8 cellular contexts compared by ENCODE assay signal in genomic region chr2:75787532-75788132, GRCh38.
DNase-seq lines count a peak whose midpoint lies in the region; ATAC-seq and TF ChIP-seq lines count a peak whose summit lies in the region.

No MANE protein-coding gene starts in this region.

- no peaks in the 10 kb centered on the region for H3K36me3 Mint-ChIP-seq in activated naive CD4-positive, alpha-beta T cell treated with anti-CD3 and anti-CD28 coated beads, Interleukin-2, amount 10 ng/mL, durations not matched to agents 7 days and 5 days

- no peak overlapping the region for H3K27ac ChIP-seq in AG04450 (ENCODE audit: low read depth, low read length)
- no peak overlapping the region for H3K27ac ChIP-seq in RWPE1

- H3K4me3 Mint-ChIP-seq in activated naive CD4-positive, alpha-beta T cell treated with anti-CD3 and anti-CD28 coated beads, Interleukin-2, amount 10 ng/mL, durations not matched to agents 7 days and 5 days = no peak overlapping the region

- no peaks in the 10 kb centered on the region for H3K27me3 ChIP-seq in AG04450 (ENCODE audit: control insufficient read depth, insufficient read depth, low read length)

- CTCF ChIA-PET in AG04450 (lab: Charles Lee) (interaction anchor here (1.3 to 1.6 kb wide), 4 partner anchors 12 to 813 kb away, joined by 3 to 8 read pairs (median 4); no protein-coding TSS in a partner anchor), RWPE1 (lab: Yijun Ruan, JAX) (interaction anchor here (1.2 kb wide), 1 partner anchor 812 kb away, joined by 3 read pairs; no protein-coding TSS in a partner anchor)
- CTCF ChIA-PET in activated naive CD4-positive, alpha-beta T cell treated with anti-CD3 and anti-CD28 coated beads, Interleukin-2, amount 10 ng/mL, durations not matched to agents 7 days and 5 days (lab: Charles Lee) = no interaction called here

- no peaks in the 10 kb centered on the region for H3K4me1 Mint-ChIP-seq in activated naive CD4-positive, alpha-beta T cell treated with anti-CD3 and anti-CD28 coated beads, Interleukin-2, amount 10 ng/mL, durations not matched to agents 7 days and 5 days

- ATAC-seq in GM18505 (IDR thresholded peaks at IDR 0.05; ENCODE audit: unreplicated experiment) = peak; percentile 57

- H3K27me3 Mint-ChIP-seq in activated naive CD4-positive, alpha-beta T cell treated with anti-CD3 and anti-CD28 coated beads, Interleukin-2, amount 10 ng/mL, durations not matched to agents 7 days and 5 days = no peaks in the 10 kb centered on the region

- POLR2A ChIA-PET in AG04450 (lab: Yijun Ruan, JAX) = no interaction called here
- POLR2A ChIA-PET in RWPE1 (lab: Yijun Ruan, JAX; ENCODE audit: low non-redundant PET) = no interaction called here

- in situ Hi-C loops in KBM-7 (cut with MboI; ENCODE audit: low pct_unique_long_range_greater_than_20kb, low sequenced_read_pairs) = no loop called here

- TF ChIP-seq CTCF in AG04450 (IDR thresholded peaks at IDR 0.05; ENCODE audit: low read depth, low read length) (peak; percentile 65), RWPE1 (conservative IDR thresholded peaks at IDR 0.05; ENCODE audit: low read depth) (peak; percentile 59), fibroblast of villous mesenchyme (IDR thresholded peaks at IDR 0.05; ENCODE audit: insufficient read depth, low read depth, low read length) (peak; percentile 51)

- TF ChIP-seq POLR2A in GM18505 (IDR thresholded peaks at IDR 0.05; ENCODE audit: borderline replicate concordance, extremely low read depth, insufficient read depth, insufficient read length) = no peak

- DNase-seq in AG04450 (ENCODE audit: low read depth, low spot score) (no peak), KBM-7 (peak; percentile 44), RWPE1 (ENCODE audit: low spot score) (peak; percentile 20), fibroblast of villous mesenchyme (ENCODE audit: low read depth) (peak; percentile 17), smooth muscle cell of the brain vasculature (ENCODE audit: low read depth, low spot score) (peak; percentile 12)
- no peak for DNase-seq in activated naive CD4-positive, alpha-beta T cell treated with anti-CD3 and anti-CD28 coated beads, Interleukin-2, amount 10 ng/mL, durations not matched to agents 7 days and 5 days
- no peak for DNase-seq in activated CD4-positive, CD25-positive, alpha-beta regulatory T cell treated with anti-CD3 and anti-CD28 coated beads, Interleukin-2, amount 50 U/mL, for 72 hours

- H3K9me3 Mint-ChIP-seq in activated naive CD4-positive, alpha-beta T cell treated with anti-CD3 and anti-CD28 coated beads, Interleukin-2, amount 10 ng/mL, durations not matched to agents 7 days and 5 days = no peaks in the 10 kb centered on the region

- H3K4me3 ChIP-seq in AG04450 (ENCODE audit: low read depth, low read length) (no peak overlapping the region), fibroblast of villous mesenchyme (ENCODE audit: low read depth, low read length) (no peak overlapping the region)

- H3K27ac Mint-ChIP-seq in activated naive CD4-positive, alpha-beta T cell treated with anti-CD3 and anti-CD28 coated beads, Interleukin-2, amount 10 ng/mL, durations not matched to agents 7 days and 5 days = no peak overlapping the region

- H3K9me3 ChIP-seq in AG04450 (ENCODE audit: control insufficient read depth, insufficient read depth, low read length) = no peaks in the 10 kb centered on the region

Comparison
In these comparisons a context has a peak if more than half of its experiments do, and no peak if none do; other contexts are left out.
1. DNase-seq: peak in KBM-7 (single experiment), RWPE1 (single experiment), fibroblast of villous mesenchyme (single experiment) and smooth muscle cell of the brain vasculature (single experiment); none in AG04450 (single experiment), activated naive CD4-positive, alpha-beta T cell treated with anti-CD3 and anti-CD28 coated beads, Interleukin-2, amount 10 ng/mL, durations not matched to agents 7 days and 5 days (single experiment) and activated CD4-positive, CD25-positive, alpha-beta regulatory T cell treated with anti-CD3 and anti-CD28 coated beads, Interleukin-2, amount 50 U/mL, for 72 hours (single experiment).
2. Peak in every context shown above with its lines, with median percentiles within 50 percentile points of each other: CTCF ChIP-seq.